ENCODE assay signal across 23 cellular contexts in the genomic region with DNA sequence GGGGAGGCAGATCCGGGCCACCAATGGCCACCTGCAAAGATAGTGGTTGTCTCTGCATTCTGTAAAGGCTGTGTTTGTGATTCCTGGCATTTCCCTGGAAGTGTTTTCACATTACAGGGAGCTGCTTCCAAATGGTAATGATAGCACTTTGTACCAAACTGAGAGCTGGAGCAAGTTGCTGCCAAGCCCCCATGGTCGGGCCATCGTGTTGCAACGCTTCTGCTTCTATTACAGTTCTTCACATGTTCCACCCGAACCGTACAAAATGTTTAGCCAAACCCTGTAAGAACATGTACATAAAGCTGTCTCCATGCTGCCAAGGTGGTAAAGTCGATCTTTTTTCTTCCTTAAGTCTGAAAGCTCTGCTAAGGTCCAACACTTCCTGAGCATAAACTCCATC.
DNase-seq lines count a peak whose midpoint lies in the region; ATAC-seq, FAIRE-seq and TF ChIP-seq lines count a peak whose summit lies in the region.
"Had no signal": no experiment of that assay in that cellular context is flagged by ENCODE, and none has a peak within 500 bp of the region (broad histone marks: within the 10 kb centered on the region; RNA-seq: fewer than 3 reads in every experiment).

No MANE protein-coding gene starts in this region.

- no peak overlapping the region for H4K5ac ChIP-seq in H1 (ENCODE audit: insufficient read length, low read depth, low read length)

- 97% methylated on average over 7 of the region's 7 CpGs; no CpG with 5 or more reads in 1 of the 2 experiments for WGBS in H1 (ENCODE audit: extremely low coverage in 1 of 2, insufficient coverage in 1 of 2, insufficient read length in 1 of 2, insufficient replicate concordance in 2 of 2, low coverage in 1 of 2, low lambda C conversion rate in 2 of 2, missing lambda C conversion rate in 1 of 2), 2 experiments
- 79% methylated on average over 7 of the region's 7 CpGs for WGBS in hepatocyte (ENCODE audit: low lambda C conversion rate, missing lambda C conversion rate)
- WGBS in prostate gland, result 28% methylated on average over 7 of the region's 7 CpGs
- 81 to 82% methylated on average over 6 to 7 of the region's 7 CpGs for WGBS in transverse colon (ENCODE audit: low coverage in 1 of 2), 2 donors

- H3K9me3 Mint-ChIP-seq in CD4-positive, alpha-beta memory T cell, result no peaks in the 10 kb centered on the region
- H3K9me3 Mint-ChIP-seq: activated CD4-positive, alpha-beta memory T cell treated with anti-CD3 and anti-CD28 coated beads for 36 hours; dendritic cell treated with granulocyte-macrophage colony-stimulating factor and Interleukin-4, amounts not matched to agents 40 ng/mL and 50 ng/mL, for 4 days had no signal

- 0 out of 2 replicates have a peak overlapping the region, but pooled peaks have one; percentile 43 for H2BK12ac ChIP-seq in H1 (ENCODE audit: low read depth, low read length)

- H3K9me3 ChIP-seq in H1 (ENCODE audit: insufficient read depth in 2 of 2, low read depth in 1 of 2, low read length in 1 of 2), result no peaks in the 10 kb centered on the region
- H3K9me3 ChIP-seq in hepatocyte (ENCODE audit: low read depth), result no peaks in the 10 kb centered on the region
- H3K9me3 ChIP-seq in prostate gland, result no peaks in the 10 kb centered on the region
- H3K9me3 ChIP-seq in transverse colon, result no peaks in the 10 kb centered on the region
- no peaks in the 10 kb centered on the region for H3K9me3 ChIP-seq in CD4-positive, alpha-beta memory T cell (ENCODE audit: control insufficient read depth in 1 of 2, low read length in 2 of 2)
- H3K9me3 ChIP-seq: lower lobe of right lung, right lobe of liver had no signal

- H3K4ac ChIP-seq in H1 (replicated peaks; ENCODE audit: insufficient read length, low read depth, low read length), result no peak overlapping the region

- no peaks in the 10 kb centered on the region for H3K79me1 ChIP-seq in H1 (ENCODE audit: low read depth, low read length)

- peak overlapping the region; percentile 67 for H2AFZ ChIP-seq in H1 (ENCODE audit: low read length)
- H2AFZ ChIP-seq in hepatocyte, result no peak overlapping the region

- H3K36me3 Mint-ChIP-seq in CD4-positive, alpha-beta memory T cell, result no peaks in the 10 kb centered on the region
- H3K36me3 Mint-ChIP-seq: activated CD4-positive, alpha-beta memory T cell treated with anti-CD3 and anti-CD28 coated beads for 36 hours had no signal

- FAIRE-seq in H1 (lab: Jason Lieb, UNC), result no peak
- FAIRE-seq: endothelial cell of umbilical vein, GM12891, GM19239, islet of Langerhans had no signal

- H2BK120ac ChIP-seq in H1 (replicated peaks; ENCODE audit: low read depth, low read length), result no peak overlapping the region

- ATAC-seq in HG02610 (IDR thresholded peaks at IDR 0.05; ENCODE audit: unreplicated experiment), result no peak
- ATAC-seq: right lobe of liver had no signal

- H3K36me3 ChIP-seq in H1 (ENCODE audit: control insufficient read depth in 2 of 4, insufficient read depth in 4 of 4, low read length in 3 of 4) (no peaks in the 10 kb centered on the region; a peak in 1 of 8 replicates), hepatocyte (replicated peaks; ENCODE audit: insufficient read depth, low read depth) (no peaks in the 10 kb centered on the region), prostate gland (no peaks in the 10 kb centered on the region), transverse colon (no peaks in the 10 kb centered on the region)
- no peaks in the 10 kb centered on the region for H3K36me3 ChIP-seq in CD4-positive, alpha-beta memory T cell (ENCODE audit: insufficient read depth, low read length)
- H3K36me3 ChIP-seq: lower lobe of right lung, right lobe of liver had no signal

- TF ChIP-seq POLR2A in H1 (IDR thresholded peaks at IDR 0.05; ENCODE audit: control extremely low read depth in 1 of 2, low read depth in 2 of 2, low read length in 2 of 2) (no peak), prostate gland (IDR thresholded peaks at IDR 0.05) (no peak), transverse colon (IDR thresholded peaks at IDR 0.05) (no peak)

- in situ Hi-C loops in transverse colon (cut with MboI; ENCODE audit: low pct_ligation_motif_present in 1 of 4, low pct_unique_long_range_greater_than_20kb in 1 of 4, low sequenced_read_pairs in 3 of 4), result no loop called here

- H3K4me2 ChIP-seq in H1 (ENCODE audit: insufficient read depth in 1 of 2, low read depth in 2 of 2, low read length in 2 of 2) (no peak overlapping the region), hepatocyte (no peak overlapping the region)

- H3K4me3 ChIP-seq in H1 (ENCODE audit: extremely low read depth in 1 of 4, insufficient read depth in 2 of 4, low read depth in 3 of 4, low read length in 4 of 4) (no peak overlapping the region), hepatocyte (no peak overlapping the region), prostate gland (no peak overlapping the region), transverse colon (no peak overlapping the region)
- H3K4me3 ChIP-seq in CD4-positive, alpha-beta memory T cell (ENCODE audit: low read length in 2 of 2), result no peak overlapping the region
- H3K4me3 ChIP-seq: lower lobe of right lung, right lobe of liver had no signal

- no peak overlapping the region for H4K91ac ChIP-seq in H1 (replicated peaks; ENCODE audit: insufficient read length, low read length)

- TF ChIP-seq EP300 in H1 (IDR thresholded peaks at IDR 0.05; ENCODE audit: borderline replicate concordance in 1 of 2, low read depth in 2 of 2, low read length in 2 of 2) (no peak), transverse colon (IDR thresholded peaks at IDR 0.05; ENCODE audit: low read depth) (peak; percentile 63)

- H3K27ac ChIP-seq in H1 (ENCODE audit: low read depth, low read length) (no peak overlapping the region), hepatocyte (peak overlapping the region; percentile 77), prostate gland (peak overlapping the region; percentile 37 to 49), transverse colon (peak overlapping the region; percentile 51 to 84 (median 76))
- H3K27ac ChIP-seq in CD4-positive, alpha-beta memory T cell (ENCODE audit: low read depth, low read length), result no peak overlapping the region
- H3K27ac ChIP-seq: lower lobe of right lung, right lobe of liver had no signal

- H3K27me3 Mint-ChIP-seq in CD4-positive, alpha-beta memory T cell, result peaks cover 1 to 3% of the 10 kb centered on the region in 2 donors

- H3K23me2 ChIP-seq in H1 (ENCODE audit: low read depth, low read length), result no peaks in the 10 kb centered on the region

- TF ChIP-seq RAD21 in H1 (IDR thresholded peaks at IDR 0.05 in 1 of 2, conservative IDR thresholded peaks at IDR 0.05 in 1 of 2; ENCODE audit: low read depth in 2 of 2, low read length in 2 of 2), result no peak

- no peak overlapping the region for H4K8ac ChIP-seq in H1 (ENCODE audit: extremely low read depth, insufficient read depth, low read length)

- H3K23ac ChIP-seq in H1 (ENCODE audit: insufficient read length), result no peak overlapping the region

- POLR2A ChIA-PET in H1 (lab: Charles Lee; ENCODE audit: partially characterized antibody), result no interaction called here
- POLR2A ChIA-PET in CD4-positive, alpha-beta memory T cell (lab: Charles Lee; ENCODE audit: partially characterized antibody), result no interaction called here

- H3K27me3 ChIP-seq in H1 (replicated peaks in 1 of 4; ENCODE audit: control insufficient read depth in 3 of 4, extremely low read depth in 1 of 4, insufficient read depth in 3 of 4, low read length in 3 of 4), result no peaks in the 10 kb centered on the region
- H3K27me3 ChIP-seq in hepatocyte, result no peaks in the 10 kb centered on the region
- no peaks in the 10 kb centered on the region for H3K27me3 ChIP-seq in prostate gland (replicated peaks; ENCODE audit: insufficient read depth)
- H3K27me3 ChIP-seq in transverse colon, result no peaks in the 10 kb centered on the region
- no peaks in the 10 kb centered on the region for H3K27me3 ChIP-seq in CD4-positive, alpha-beta memory T cell (ENCODE audit: insufficient read depth, low read length)
- H3K27me3 ChIP-seq: right lobe of liver had no signal

- CTCF ChIA-PET in H1 (lab: Charles Lee; ENCODE audit: partially characterized antibody), result interaction anchor here (0.9 to 1.0 kb wide), 2 partner anchors 16 to 33 kb away, joined by 3 read pairs; no protein-coding TSS in a partner anchor
- CTCF ChIA-PET in CD4-positive, alpha-beta memory T cell (lab: Charles Lee; ENCODE audit: partially characterized antibody), result no interaction called here

- no peak overlapping the region for H3K56ac ChIP-seq in H1 (replicated peaks; ENCODE audit: insufficient read length, low read depth, low read length)

- no peaks in the 10 kb centered on the region for H3K4me1 Mint-ChIP-seq in CD4-positive, alpha-beta memory T cell

- TF ChIP-seq CTCF in H1 (IDR thresholded peaks at IDR 0.05; ENCODE audit: control extremely low read depth in 1 of 3, insufficient read depth in 1 of 3, low read depth in 1 of 3, low read length in 3 of 3) (no peak), hepatocyte (IDR thresholded peaks at IDR 0.05; ENCODE audit: poor library complexity) (no peak), prostate gland (IDR thresholded peaks at IDR 0.05) (no peak), transverse colon (IDR thresholded peaks at IDR 0.05) (no peak)

- no peak overlapping the region for H3K14ac ChIP-seq in H1 (ENCODE audit: insufficient read length)

- H4K20me1 ChIP-seq in H1 (replicated peaks in 1 of 2; ENCODE audit: control insufficient read depth in 1 of 2, insufficient read depth in 2 of 2, low read length in 2 of 2), result no peaks in the 10 kb centered on the region
- no peaks in the 10 kb centered on the region for H4K20me1 ChIP-seq in hepatocyte (ENCODE audit: insufficient read depth, poor library complexity, severe bottlenecking)

- H3K4me3 Mint-ChIP-seq in CD4-positive, alpha-beta memory T cell, result no peak overlapping the region
- H3K4me3 Mint-ChIP-seq: activated CD4-positive, alpha-beta memory T cell treated with anti-CD3 and anti-CD28 coated beads for 36 hours; dendritic cell treated with granulocyte-macrophage colony-stimulating factor and Interleukin-4, amounts not matched to agents 40 ng/mL and 50 ng/mL, for 4 days had no signal

- DNase-seq in H1 (ENCODE audit: low read depth in 1 of 2, low spot score in 2 of 2) (no peak), hepatocyte (ENCODE audit: low spot score) (no peak), prostate gland (ENCODE audit: low spot score) (peak; percentile 44), transverse colon (peak; percentile 26), NCI-H128 (lab: John Stamatoyannopoulos, UW; ENCODE audit: unreplicated experiment) (no peak), DMS 273 (lab: John Stamatoyannopoulos, UW; ENCODE audit: unreplicated experiment) (no peak)
- no peak for DNase-seq in CD4-positive, alpha-beta memory T cell
- DNase-seq: activated CD4-positive, alpha-beta memory T cell treated with anti-CD3 and anti-CD28 coated beads for 36 hours; activated effector memory CD4-positive, alpha-beta T cell treated with anti-CD3 and anti-CD28 coated beads, Interleukin-2, amount 50 U/mL, for 16 hours; DMS79 treated with DMSO at 0.1 percent for 48 hours; Kasumi-1; lower lobe of right lung; NCI-H1092; NCI-H2029 treated with DMSO at 0.1 percent for 48 hours; NCI-H345; NCI-H774; right lobe of liver had no signal

- intact Hi-C loops in prostate gland (cut with DNase I), result loop anchor here (5.0 to 10.0 kb wide), 2 partner anchors 87 to 90 kb away; no protein-coding TSS in a partner anchor
- intact Hi-C loops in transverse colon (cut with DNase I; ENCODE audit: low total_unique reads), result loop anchor here (5.0 to 10.0 kb wide), 2 partner anchors 90 to 93 kb away; no protein-coding TSS in a partner anchor
- intact Hi-C loops in CD4-positive, alpha-beta memory T cell (cut with micrococcal nuclease), result no loop called here

- H3K18ac ChIP-seq in H1 (ENCODE audit: extremely low read depth, low read length), result no peak overlapping the region

- no peak overlapping the region for H2BK5ac ChIP-seq in H1 (ENCODE audit: low read depth, low read length)

- no peaks in the 10 kb centered on the region for H3K79me2 ChIP-seq in H1 (ENCODE audit: control insufficient read depth in 1 of 2, insufficient read depth in 2 of 2, low read length in 2 of 2)
- H3K79me2 ChIP-seq in hepatocyte, result no peaks in the 10 kb centered on the region

- no peak overlapping the region for H3K9ac ChIP-seq in H1 (replicated peaks in 1 of 4; ENCODE audit: extremely low read depth in 1 of 4, low read depth in 3 of 4, low read length in 3 of 4)

- H2BK15ac ChIP-seq in H1 (ENCODE audit: low read length), result no peak overlapping the region

- no peak overlapping the region for H2BK20ac ChIP-seq in H1 (ENCODE audit: low read length)

- peaks cover 0 to 4% (median 2%) of the 10 kb centered on the region in 4 experiments; a peak in 3 of 7 replicates for H3K4me1 ChIP-seq in H1 (replicated peaks in 1 of 4; ENCODE audit: control insufficient read depth in 3 of 4, insufficient read depth in 4 of 4, low read length in 3 of 4)
- H3K4me1 ChIP-seq in hepatocyte (ENCODE audit: insufficient read depth), result peaks cover 39% of the 10 kb centered on the region
- no peaks in the 10 kb centered on the region for H3K4me1 ChIP-seq in prostate gland (replicated peaks)
- H3K4me1 ChIP-seq in transverse colon, result peaks cover 0 to 23% (median 8%) of the 10 kb centered on the region in 4 donors
- H3K4me1 ChIP-seq in CD4-positive, alpha-beta memory T cell (ENCODE audit: insufficient read depth, low read length), result no peaks in the 10 kb centered on the region
- H3K4me1 ChIP-seq: right lobe of liver had no signal

- H3K27ac Mint-ChIP-seq in CD4-positive, alpha-beta memory T cell, result no peak overlapping the region
- H3K27ac Mint-ChIP-seq: activated CD4-positive, alpha-beta memory T cell treated with anti-CD3 and anti-CD28 coated beads for 36 hours; dendritic cell treated with granulocyte-macrophage colony-stimulating factor and Interleukin-4, amounts not matched to agents 40 ng/mL and 50 ng/mL, for 4 days had no signal

- no peak overlapping the region for H2AK5ac ChIP-seq in H1 (ENCODE audit: low read depth, low read length)

- no peaks in the 10 kb centered on the region for H3K9me2 ChIP-seq in hepatocyte (replicated peaks; ENCODE audit: insufficient read depth)

Comparison
In these comparisons a context has a peak if more than half of its experiments do, and no peak if none do; other contexts are left out.
1. DNase-seq: peak in prostate gland (single experiment) and transverse colon (single experiment); none in H1 (0 of 2), hepatocyte (single experiment), CD4-positive, alpha-beta memory T cell (0 of 5), NCI-H128 (single experiment) and DMS 273 (single experiment).
2. H3K27ac ChIP-seq: peak in hepatocyte (single experiment), prostate gland (2 of 2) and transverse colon (4 of 4); none in H1 (single experiment) and CD4-positive, alpha-beta memory T cell (single experiment).